Comparison of ENCODE assay signal across 1 cellular context in genomic region chr10:117762819-117763172, GRCh38.
TF ChIP-seq lines count a peak whose summit lies in the region.

No MANE protein-coding gene starts in this region.

TF ChIP-seq in K562, 482 proteins besides CTCF, POLR2A, EP300 and RAD21 (continued from another document):
- peak; percentile 93 for TF ChIP-seq ATF3 (IDR thresholded peaks at IDR 0.05)
- no peak for TF ChIP-seq ATF3 (CRISPR knock-in tag; conservative IDR thresholded peaks at IDR 0.05)
- peak; percentile 53; the same call in 1 of the 2 replicates for TF ChIP-seq MYC (IDR thresholded peaks at IDR 0.05; ENCODE audit: low read depth, low read length)
- TF ChIP-seq MYC (CRISPR knock-in tag; IDR thresholded peaks at IDR 0.05; ENCODE audit: borderline replicate concordance, low read depth), result no peak
- TF ChIP-seq SMC3 (conservative IDR thresholded peaks at IDR 0.05; ENCODE audit: insufficient read depth, low read depth, low read length), result no peak
- peak; percentile 66 for TF ChIP-seq MGA (IDR thresholded peaks at IDR 0.05)
- peak; percentile 60; the same call in 1 of the 2 replicates for TF ChIP-seq SOX6 (IDR thresholded peaks at IDR 0.05)
